17 cellular contexts compared by ENCODE assay signal in the genomic region with DNA sequence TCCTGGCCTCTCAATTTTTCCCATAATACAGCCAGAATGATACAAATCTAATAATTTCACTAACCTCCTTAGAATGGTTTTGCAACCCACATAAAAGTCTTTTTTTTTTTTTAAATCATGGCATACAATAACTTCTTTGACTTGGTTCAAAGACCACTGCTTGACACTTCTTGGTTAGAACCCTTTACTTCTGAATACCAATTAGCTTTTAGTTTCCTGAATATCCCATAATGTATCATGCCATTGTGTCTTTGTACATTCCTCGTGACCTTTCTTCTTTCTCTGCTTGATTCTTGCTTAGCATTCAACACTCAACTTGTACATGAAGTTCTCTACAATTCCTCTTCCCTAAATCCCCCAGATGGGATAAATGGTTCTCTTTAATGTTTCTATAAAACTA.
"Had no signal": no experiment of that assay in that cellular context is flagged by ENCODE, and none has a peak within 500 bp of the region (broad histone marks: within the 10 kb centered on the region; RNA-seq: fewer than 3 reads in every experiment).

No MANE protein-coding gene starts in this region.

- H3K4me3 ChIP-seq: colonic mucosa, heart right ventricle, neural progenitor cell, ovary, right atrium auricular region, sigmoid colon, skin epidermis had no signal

- H3K4me3 Mint-ChIP-seq: naive B cell, neural progenitor cell had no signal

- DNase-seq: colonic mucosa; effector CD4-positive, alpha-beta T cell; heart right ventricle; hypothalamus; kidney glomerular epithelial cell; mesendoderm; naive B cell; nucleus accumbens; ovary; sigmoid colon; stimulated activated CD4-positive, alpha-beta T cell treated with anti-CD3 and anti-CD28 coated beads, Interleukin-2, amount 100 ng/mL, for 24 hours; stimulated activated CD4-positive, alpha-beta T cell treated with anti-CD3 and anti-CD28 coated beads, Interleukin-4, amount 100 ng/mL, for 4 hours; stimulated activated naive CD4-positive, alpha-beta T cell treated with Interleukin-2 at 50 U/mL for 16 hours; trophoblast cell had no signal

- H3K9me3 ChIP-seq: colonic mucosa, ovary, sigmoid colon had no signal

- H3K27ac Mint-ChIP-seq: neural progenitor cell had no signal

- H3K36me3 ChIP-seq: colonic mucosa, ovary had no signal

- H3K27ac ChIP-seq: colonic mucosa, heart right ventricle, neural progenitor cell, ovary, right atrium auricular region, sigmoid colon, skin epidermis had no signal

- H3K4me1 Mint-ChIP-seq: neural progenitor cell had no signal

- ATAC-seq: heart right ventricle had no signal

- H3K27me3 ChIP-seq: colonic mucosa, heart right ventricle, neural progenitor cell, ovary, right atrium auricular region, sigmoid colon had no signal

- H3K4me1 ChIP-seq: colonic mucosa, heart right ventricle, neural progenitor cell, right atrium auricular region, sigmoid colon had no signal

- H3K27me3 Mint-ChIP-seq: naive B cell had no signal
